In the genomic region with DNA sequence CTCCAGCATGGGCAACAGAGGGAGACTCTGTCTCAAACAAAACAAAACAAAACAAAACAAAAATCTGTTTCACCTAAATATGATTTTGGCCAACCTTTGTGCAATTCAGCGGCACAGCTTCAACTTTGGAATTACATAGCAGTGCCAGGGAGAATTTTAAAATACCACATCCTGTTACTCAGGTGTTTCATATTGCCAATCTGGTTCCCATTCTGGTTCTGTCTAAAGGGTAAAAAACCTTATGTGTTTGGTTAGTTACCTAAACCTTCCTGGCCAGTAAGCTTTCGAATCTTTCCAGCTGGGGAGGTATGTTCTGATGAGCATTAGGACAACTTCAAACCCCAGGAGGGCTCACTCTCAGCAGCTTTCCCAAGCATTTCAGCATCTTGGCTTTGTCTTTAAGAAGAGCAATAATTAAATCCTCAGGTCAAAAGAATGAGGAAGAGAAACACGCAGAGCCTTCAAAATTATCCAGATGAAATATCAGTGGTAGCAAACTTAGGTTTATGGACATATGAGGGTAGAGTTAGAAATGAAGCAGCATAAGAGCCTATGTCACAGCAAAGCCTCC, we compare ENCODE assay signal across 1 cellular context.
TF ChIP-seq lines count a peak whose summit lies in the region.

No MANE protein-coding gene starts in this region.

TF ChIP-seq in endothelial cell of umbilical vein, 7 proteins besides CTCF, POLR2A, EP300 and RAD21 (continued from another document):
- TF ChIP-seq MYC (IDR thresholded peaks at IDR 0.05; ENCODE audit: low read depth, low read length) (no peak), MAX (IDR thresholded peaks at IDR 0.05; ENCODE audit: insufficient read depth, insufficient read length) (no peak), FOS (IDR thresholded peaks at IDR 0.05; ENCODE audit: borderline replicate concordance, insufficient read depth, low read length) (no peak), GATA2 (IDR thresholded peaks at IDR 0.05; ENCODE audit: insufficient read depth, insufficient read length, low read depth, low read length) (no peak), POLR2AphosphoS5 (IDR thresholded peaks at IDR 0.05; ENCODE audit: insufficient read depth, low read depth, low read length) (no peak), EZH2 (IDR thresholded peaks at IDR 0.05; ENCODE audit: borderline replicate concordance, low read depth, low read length, severe bottlenecking) (no peak)
